Comparison of ENCODE assay signal across 8 cellular contexts in the genomic region with DNA sequence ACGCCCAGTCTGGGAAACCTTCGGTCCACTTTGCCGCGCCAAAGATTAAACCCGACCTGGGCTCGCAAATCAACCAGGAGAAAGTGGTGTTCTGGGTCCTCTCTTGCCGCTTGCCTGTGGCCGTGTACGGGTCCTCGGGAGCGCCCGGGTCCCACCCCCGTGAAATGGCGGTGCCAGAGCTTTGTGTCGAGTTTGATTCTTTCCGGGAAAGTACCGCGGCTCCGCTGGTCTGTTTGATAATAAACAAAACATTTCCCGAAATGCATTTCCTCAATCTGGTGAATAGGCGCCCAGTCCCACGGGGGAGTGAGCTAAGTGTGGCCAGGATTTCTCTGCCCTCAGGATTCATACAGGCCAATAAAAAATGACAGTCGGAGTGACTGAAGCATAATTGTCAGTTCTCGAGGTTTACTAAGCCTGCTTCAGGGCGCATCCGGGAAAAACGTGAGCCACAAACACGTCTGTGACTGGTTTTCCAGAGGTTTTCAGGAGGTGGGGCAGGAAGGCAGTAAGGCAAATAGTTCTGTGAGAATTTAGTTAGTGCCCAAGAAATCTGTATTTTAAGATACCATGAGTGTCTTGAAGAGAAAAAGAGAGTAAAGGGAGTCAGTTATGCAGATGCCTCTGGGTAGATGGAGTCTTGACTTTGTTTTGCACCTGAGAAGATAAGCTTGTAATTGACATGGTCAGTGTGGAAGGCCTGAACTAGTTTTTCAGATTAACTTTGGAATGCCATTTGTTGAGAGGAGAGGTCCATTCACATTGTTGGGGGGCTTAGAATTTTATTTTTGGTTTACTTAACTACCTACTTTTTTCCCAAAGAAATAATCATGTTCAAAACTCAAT. TPM values are rescaled to one million over a fixed set of nuclear protein-coding genes. Genes with fewer than 3 reads are reported as not detected.
A peak's percentile ranks its signal among the peaks of the same experiment; 100 is the strongest.
DNase-seq lines count a peak whose midpoint lies in the region; ATAC-seq and TF ChIP-seq lines count a peak whose summit lies in the region.

No MANE protein-coding gene starts in this region.

- no peaks in the 10 kb centered on the region for H4K20me1 ChIP-seq in PC-3 (ENCODE audit: low read length)

- no peaks in the 10 kb centered on the region for H3K27me3 Mint-ChIP-seq in CD4-positive, alpha-beta memory T cell

- CTCF ChIA-PET in CD4-positive, alpha-beta memory T cell (lab: Charles Lee; ENCODE audit: partially characterized antibody), result interaction anchor here (0.6 to 2.4 kb wide), 20 partner anchors 9 to 385 kb away, joined by 3 to 56 read pairs (median 4); a partner anchor contains a TSS
- CTCF ChIA-PET in PC-3 (lab: Charles Lee), result interaction anchor here (0.7 to 1.7 kb wide), 4 partner anchors 22 to 126 kb away, joined by 3 to 11 read pairs (median 6); no protein-coding TSS in a partner anchor

- no peak overlapping the region for H3K27ac Mint-ChIP-seq in CD4-positive, alpha-beta memory T cell

- H3K36me3 ChIP-seq in CD4-positive, alpha-beta memory T cell (ENCODE audit: insufficient read depth, low read length), result no peaks in the 10 kb centered on the region
- H3K36me3 ChIP-seq in PC-3 (ENCODE audit: low read depth, low read length) (no peaks in the 10 kb centered on the region), suprapubic skin (no peaks in the 10 kb centered on the region)

- peak overlapping the region; percentile 97 for H3K4me2 ChIP-seq in PC-3 (ENCODE audit: low read length)

- no peaks in the 10 kb centered on the region for H3K9me3 ChIP-seq in CD4-positive, alpha-beta memory T cell (ENCODE audit: control insufficient read depth in 1 of 2, low read length in 2 of 2)
- no peaks in the 10 kb centered on the region for H3K9me3 ChIP-seq in PC-3 (ENCODE audit: low read length)
- H3K9me3 ChIP-seq in suprapubic skin, result no peaks in the 10 kb centered on the region

- peak overlapping the region; percentile 95 for H3K27ac ChIP-seq in CD4-positive, alpha-beta memory T cell (ENCODE audit: low read depth, low read length)
- H3K27ac ChIP-seq in PC-3 (ENCODE audit: low read length), result peak overlapping the region; percentile 74
- peak overlapping the region; percentile 99 for H3K27ac ChIP-seq in suprapubic skin

- peak; percentile 73 to 85 (median 75) for DNase-seq in CD4-positive, alpha-beta memory T cell
- peak; percentile 73 for DNase-seq in PC-3
- peak; percentile 62 for DNase-seq in activated effector memory CD4-positive, alpha-beta T cell treated with Interleukin-2 at 50 U/mL for 16 hours
- peak; percentile 80 for DNase-seq in foreskin melanocyte
- peak; percentile 38 for DNase-seq in occipital lobe (lab: John Stamatoyannopoulos, UW)
- peak; percentile 86 to 87 for DNase-seq in suprapubic skin (ENCODE audit: low spot score in 2 of 2)

- H3K79me2 ChIP-seq in PC-3 (ENCODE audit: low read length), result peaks cover 54% of the 10 kb centered on the region

- H3F3A ChIP-seq in PC-3 (ENCODE audit: low read length, unreplicated experiment), result no peaks in the 10 kb centered on the region

- TSS peak; percentile 67 for BruUV-seq in PC-3 (replicated peaks; lab: Mats Ljungman, UMichigan)

- POLR2A ChIA-PET in CD4-positive, alpha-beta memory T cell (lab: Charles Lee; ENCODE audit: partially characterized antibody), result interaction anchor here (0.8 to 4.9 kb wide), 41 partner anchors 9 to 623 kb away, joined by 3 to 114 read pairs (median 6); a partner anchor contains a TSS
- POLR2A ChIA-PET in PC-3 (lab: Charles Lee; ENCODE audit: unreplicated experiment), result interaction anchor here (0.6 to 1.1 kb wide), 10 partner anchors 20 to 1046 kb away, joined by 3 to 17 read pairs (median 4); a partner anchor contains a TSS

- peak overlapping the region; percentile 92 for H3K9ac ChIP-seq in PC-3 (ENCODE audit: low read length)

- no peak for TF ChIP-seq EP300 in suprapubic skin (IDR thresholded peaks at IDR 0.05)

- H2AFZ ChIP-seq in PC-3 (ENCODE audit: low read length), result peak overlapping the region; percentile 98

- no peak for TF ChIP-seq POLR2A in suprapubic skin (IDR thresholded peaks at IDR 0.05)

- no peak for TF ChIP-seq CTCF in PC-3 (conservative IDR thresholded peaks at IDR 0.05; ENCODE audit: low read depth, low read length)
- TF ChIP-seq CTCF in suprapubic skin (IDR thresholded peaks at IDR 0.05), result no peak

- intact Hi-C loops in CD4-positive, alpha-beta memory T cell (cut with micrococcal nuclease), result loop anchor here (1.0 to 2.0 kb wide), 4 partner anchors 36 to 217 kb away; a partner anchor contains a TSS
- intact Hi-C loops in PC-3 (cut with micrococcal nuclease), result loop anchor here (1.0 to 2.0 kb wide), 3 partner anchors 49 to 127 kb away; a partner anchor contains a TSS

- H3K4me3 ChIP-seq in CD4-positive, alpha-beta memory T cell (ENCODE audit: low read length in 2 of 2), result peak overlapping the region; percentile 90 to 99
- H3K4me3 ChIP-seq in PC-3 (ENCODE audit: low read length) (peak overlapping the region; percentile 93), suprapubic skin (peak overlapping the region; percentile 95)

- H3K27me3 ChIP-seq in CD4-positive, alpha-beta memory T cell (ENCODE audit: insufficient read depth, low read length), result no peaks in the 10 kb centered on the region
- H3K27me3 ChIP-seq in PC-3 (ENCODE audit: low read length), result no peaks in the 10 kb centered on the region
- no peaks in the 10 kb centered on the region for H3K27me3 ChIP-seq in suprapubic skin

- ATAC-seq in GM19452 (IDR thresholded peaks at IDR 0.05; ENCODE audit: unreplicated experiment) (peak; percentile 22), HG03521 (IDR thresholded peaks at IDR 0.05; ENCODE audit: unreplicated experiment) (peak; percentile 19), PC-3 (peak; percentile 60)

- H3K4me3 Mint-ChIP-seq in CD4-positive, alpha-beta memory T cell, result no peak overlapping the region

- peaks cover 23 to 41% (median 33%) of the 10 kb centered on the region in 4 donors for H3K4me1 Mint-ChIP-seq in CD4-positive, alpha-beta memory T cell

- H3K9me2 ChIP-seq in PC-3 (replicated peaks; ENCODE audit: low read length), result no peaks in the 10 kb centered on the region

- WGBS in suprapubic skin, result under 1% methylated on average over 16 of the region's 28 CpGs

- no peaks in the 10 kb centered on the region for H3K9me3 Mint-ChIP-seq in CD4-positive, alpha-beta memory T cell

- H3K36me3 Mint-ChIP-seq in CD4-positive, alpha-beta memory T cell, result peaks cover 0 to 4% of the 10 kb centered on the region in 2 donors

- peaks cover 47% of the 10 kb centered on the region for H3K4me1 ChIP-seq in CD4-positive, alpha-beta memory T cell (ENCODE audit: insufficient read depth, low read length)
- H3K4me1 ChIP-seq in PC-3 (ENCODE audit: insufficient read depth, low read length), result peaks cover 7% of the 10 kb centered on the region; the same call in 1 of the 2 replicates
- peaks cover 23% of the 10 kb centered on the region for H3K4me1 ChIP-seq in suprapubic skin

RNA-seq across cellular contexts. Expression of a gene that starts 0.7 kb away (rescaled TPM):
- 10 to 100 TPM; 60.1 to 62.5 TPM for total RNA-seq in CD4-positive, alpha-beta memory T cell
- 10 to 100 TPM; 52.5 to 64.4 TPM for polyA plus RNA-seq in CD4-positive, alpha-beta memory T cell
- total RNA-seq in PC-3 (2014; rRNA removed), result 13.2 and 18.4 TPM in 2 replicates
- 49.9 TPM for total RNA-seq in occipital lobe
- total RNA-seq in suprapubic skin, result 10 to 100 TPM; 15.9 to 37.3 (median 22.6) TPM

RNA-seq across cellular contexts. Expression of a gene that starts 59.3 kb away (rescaled TPM):
- total RNA-seq in CD4-positive, alpha-beta memory T cell, result 10 to 100 TPM; 30.6 to 36.4 TPM
- polyA plus RNA-seq in CD4-positive, alpha-beta memory T cell, result 10 to 100 TPM; 53.3 to 61.8 TPM
- total RNA-seq in PC-3 (2014; rRNA removed), result 25.3 and 26.8 TPM in 2 replicates
- total RNA-seq in occipital lobe, result 10.3 TPM
- total RNA-seq in suprapubic skin, result 10 to 100 TPM; 20.7 to 28.1 (median 23.4) TPM

Comparison
In these comparisons a context has a peak if more than half of its experiments do, and no peak if none do; other contexts are left out.
1. Peak in every context shown above with its lines: DNase-seq, ATAC-seq, H3K4me3 ChIP-seq and H3K27ac ChIP-seq.